Comparison of ENCODE assay signal across 8 cellular contexts in the genomic region with DNA sequence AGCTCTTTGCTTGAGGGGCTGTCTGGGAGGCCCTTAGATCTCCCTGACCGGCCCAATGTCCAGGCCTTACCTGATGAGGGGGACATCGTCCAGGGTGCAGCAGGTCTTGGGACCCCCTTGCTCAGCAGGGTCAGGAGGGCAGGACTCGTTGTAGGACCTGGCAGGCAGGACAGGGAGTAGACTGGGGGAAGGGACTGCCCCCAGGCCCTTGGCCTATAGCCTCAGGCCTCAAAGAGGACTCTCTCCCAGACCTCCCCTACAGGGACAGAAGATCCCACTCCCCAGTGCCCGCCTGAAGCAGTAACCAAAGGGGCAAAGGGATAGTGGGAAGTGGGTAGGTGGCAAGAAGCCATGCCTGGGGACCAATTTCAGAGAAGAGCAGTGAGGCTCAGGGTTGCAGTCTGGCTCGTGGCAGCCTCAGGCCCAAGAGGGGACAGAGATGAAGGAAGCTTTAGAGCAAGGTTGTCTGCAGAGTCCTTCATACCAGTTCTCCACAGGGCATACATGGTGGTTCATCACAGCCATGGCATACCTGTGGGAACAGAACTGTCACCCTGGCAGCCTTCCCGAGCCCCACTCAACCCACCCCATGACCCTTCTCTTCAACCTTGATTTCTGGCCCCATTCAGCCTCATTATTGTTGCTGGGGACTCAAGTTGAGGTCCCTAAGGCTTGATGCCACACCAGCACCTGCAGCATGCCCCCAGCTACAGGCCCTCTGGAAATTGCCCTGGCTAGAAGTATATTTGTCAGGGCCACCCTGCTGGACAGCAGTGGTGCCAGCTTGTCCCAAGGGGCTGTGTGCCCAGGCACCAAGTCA. TPM values are rescaled to one million over a fixed set of nuclear protein-coding genes. Genes with fewer than 3 reads are reported as not detected.
DNase-seq lines count a peak whose midpoint lies in the region; ATAC-seq and TF ChIP-seq lines count a peak whose summit lies in the region.

No MANE protein-coding gene starts in this region.

- WGBS in body of pancreas, 2 donors = 62 to 66% methylated on average over 5 to 6 of the region's 6 CpGs
- 63 to 75% methylated on average over 5 to 6 of the region's 6 CpGs for WGBS in lower leg skin, 2 donors

- no peak for TF ChIP-seq CTCF in body of pancreas (IDR thresholded peaks at IDR 0.05)
- no peak for TF ChIP-seq CTCF in lower leg skin (IDR thresholded peaks at IDR 0.05)

- peaks cover 2% of the 10 kb centered on the region for H3K27me3 Mint-ChIP-seq in activated CD8-positive, alpha-beta memory T cell treated with anti-CD3 and anti-CD28 coated beads, Interleukin-2, amount 10 ng/mL, durations not matched to agents 7 days and 5 days

- DNase-seq in activated CD8-positive, alpha-beta memory T cell treated with anti-CD3 and anti-CD28 coated beads, Interleukin-2, amount 10 ng/mL, durations not matched to agents 7 days and 5 days = no peak
- DNase-seq in activated CD8-positive, alpha-beta memory T cell treated with anti-CD3 and anti-CD28 coated beads, Interleukin-2, amount 50 U/mL, for 4 hours = no peak
- DNase-seq in body of pancreas (no peak), lower leg skin (ENCODE audit: low spot score in 2 of 2) (peak in 1 of 2 donors; percentile 81), NCI-H748 (lab: John Stamatoyannopoulos, UW; ENCODE audit: unreplicated experiment) (no peak)

- H3K4me3 Mint-ChIP-seq in activated CD8-positive, alpha-beta memory T cell treated with anti-CD3 and anti-CD28 coated beads, Interleukin-2, amount 10 ng/mL, durations not matched to agents 7 days and 5 days = peak overlapping the region; percentile 68

- no peak for TF ChIP-seq POLR2A in body of pancreas (IDR thresholded peaks at IDR 0.05)
- TF ChIP-seq POLR2A in lower leg skin (IDR thresholded peaks at IDR 0.05) = no peak

- H3K9me3 Mint-ChIP-seq in activated CD8-positive, alpha-beta memory T cell treated with anti-CD3 and anti-CD28 coated beads, Interleukin-2, amount 10 ng/mL, durations not matched to agents 7 days and 5 days (ENCODE audit: low read depth) = no peaks in the 10 kb centered on the region

- H3K36me3 Mint-ChIP-seq in activated CD8-positive, alpha-beta memory T cell treated with anti-CD3 and anti-CD28 coated beads, Interleukin-2, amount 10 ng/mL, durations not matched to agents 7 days and 5 days = peaks cover 8% of the 10 kb centered on the region

- H3K4me1 ChIP-seq in body of pancreas = peaks cover 83% of the 10 kb centered on the region

- no peak for ATAC-seq in activated CD8-positive, alpha-beta memory T cell treated with anti-CD3 and anti-CD28 coated beads, Interleukin-2, amount 10 ng/mL, durations not matched to agents 7 days and 5 days
- ATAC-seq in body of pancreas = no peak
- no peak for ATAC-seq in GM18867 (IDR thresholded peaks at IDR 0.05; ENCODE audit: unreplicated experiment)
- ATAC-seq in GM19467 (IDR thresholded peaks at IDR 0.05; ENCODE audit: unreplicated experiment) = no peak

- H3K27ac ChIP-seq in body of pancreas (peak overlapping the region; percentile 85 to 90 (median 88)), temporal lobe (ENCODE audit: low read depth, low read length) (peak overlapping the region; percentile 71)

- peak overlapping the region; percentile 71 to 87 for H3K4me3 ChIP-seq in body of pancreas
- peak overlapping the region; percentile 52 for H3K4me3 ChIP-seq in lower leg skin (ENCODE audit: low read depth, poor library complexity, severe bottlenecking)

- peaks cover 0 to 3% of the 10 kb centered on the region in 2 donors for H3K36me3 ChIP-seq in body of pancreas (replicated peaks in 1 of 2; ENCODE audit: insufficient read depth in 1 of 2, low read depth in 2 of 2)

- intact Hi-C loops in body of pancreas (cut with DNase I) = loop anchor here (10.0 kb wide), 1 partner anchor 46 kb away; no protein-coding TSS in a partner anchor
- intact Hi-C loops in lower leg skin (cut with DNase I; ENCODE audit: low total_unique reads) = no loop called here

- no peaks in the 10 kb centered on the region for H3K27me3 ChIP-seq in body of pancreas

- peaks cover 32% of the 10 kb centered on the region for H3K4me1 Mint-ChIP-seq in activated CD8-positive, alpha-beta memory T cell treated with anti-CD3 and anti-CD28 coated beads, Interleukin-2, amount 10 ng/mL, durations not matched to agents 7 days and 5 days

- H3K9me3 ChIP-seq in body of pancreas = no peaks in the 10 kb centered on the region

- H3K27ac Mint-ChIP-seq in activated CD8-positive, alpha-beta memory T cell treated with anti-CD3 and anti-CD28 coated beads, Interleukin-2, amount 10 ng/mL, durations not matched to agents 7 days and 5 days = no peak overlapping the region

- CTCF ChIA-PET in activated CD8-positive, alpha-beta memory T cell treated with anti-CD3 and anti-CD28 coated beads, Interleukin-2, amount 10 ng/mL, durations not matched to agents 7 days and 5 days (lab: Charles Lee) = interaction anchor here (0.9 to 1.0 kb wide), 2 partner anchors 11 to 24 kb away, joined by 3 to 4 read pairs; a partner anchor contains a TSS

RNA-seq across cellular contexts. Expression of a gene that starts 1.3 kb away (rescaled TPM):
- total RNA-seq in activated CD8-positive, alpha-beta memory T cell treated with anti-CD3 and anti-CD28 coated beads, Interleukin-2, amount 10 ng/mL, durations not matched to agents 7 days and 5 days = 1 to 10 TPM in 1 of 2 experiments, under 1 TPM in 1; 0.91 to 1.7 TPM
- total RNA-seq in body of pancreas = 10 to 100 TPM; 23.1 to 24.4 TPM
- 10 to 100 TPM in 2 of 4 donors, 1 to 10 TPM in 2; 5.8 to 13.7 (median 9.5) TPM for total RNA-seq in lower leg skin
- 4.2 TPM for total RNA-seq in temporal lobe

RNA-seq across cellular contexts. Expression of a gene that starts 5.6 kb away (rescaled TPM):
- total RNA-seq in activated CD8-positive, alpha-beta memory T cell treated with anti-CD3 and anti-CD28 coated beads, Interleukin-2, amount 10 ng/mL, durations not matched to agents 7 days and 5 days = 100 to 1,000 TPM; 100 to 110 TPM
- total RNA-seq in body of pancreas = 10 to 100 TPM; 54.4 to 89.5 TPM
- 100 to 1,000 TPM in 3 of 4 donors, 10 to 100 TPM in 1; 63.1 to 114 (median 107) TPM for total RNA-seq in lower leg skin
- 38.8 TPM for total RNA-seq in temporal lobe

RNA-seq across cellular contexts. Expression of a gene that starts 10.7 kb away (rescaled TPM):
- total RNA-seq in activated CD8-positive, alpha-beta memory T cell treated with anti-CD3 and anti-CD28 coated beads, Interleukin-2, amount 10 ng/mL, durations not matched to agents 7 days and 5 days = 10 to 100 TPM; 47.3 to 47.9 TPM
- total RNA-seq in body of pancreas (10 to 100 TPM in 1 of 2 donors, 1 to 10 TPM in 1; 9.9 to 14.5 TPM), lower leg skin (10 to 100 TPM; 15.1 to 41.1 (median 19.0) TPM), temporal lobe (16.0 TPM)

RNA-seq across cellular contexts. Expression of a gene that starts 14.8 kb away (rescaled TPM):
- total RNA-seq in activated CD8-positive, alpha-beta memory T cell treated with anti-CD3 and anti-CD28 coated beads, Interleukin-2, amount 10 ng/mL, durations not matched to agents 7 days and 5 days = 100 to 1,000 TPM in 1 of 2 experiments, 10 to 100 TPM in 1; 84.2 to 101 TPM
- total RNA-seq in body of pancreas (100 to 1,000 TPM in 1 of 2 donors, 10 to 100 TPM in 1; 21.3 to 142 TPM), lower leg skin (100 to 1,000 TPM in 1 of 4 donors, 10 to 100 TPM in 3; 45.6 to 160 (median 67.9) TPM), temporal lobe (30.7 TPM)

RNA-seq across cellular contexts. Expression of a gene that starts 16.9 kb away (rescaled TPM):
- 10 to 100 TPM; 84.4 to 88.4 TPM for total RNA-seq in activated CD8-positive, alpha-beta memory T cell treated with anti-CD3 and anti-CD28 coated beads, Interleukin-2, amount 10 ng/mL, durations not matched to agents 7 days and 5 days
- total RNA-seq in body of pancreas (10 to 100 TPM in 1 of 2 donors, 1 to 10 TPM in 1; 3.0 to 10.4 TPM), lower leg skin (10 to 100 TPM; 10.1 to 35.6 (median 14.0) TPM), temporal lobe (3.4 TPM)
